In the genomic region with DNA sequence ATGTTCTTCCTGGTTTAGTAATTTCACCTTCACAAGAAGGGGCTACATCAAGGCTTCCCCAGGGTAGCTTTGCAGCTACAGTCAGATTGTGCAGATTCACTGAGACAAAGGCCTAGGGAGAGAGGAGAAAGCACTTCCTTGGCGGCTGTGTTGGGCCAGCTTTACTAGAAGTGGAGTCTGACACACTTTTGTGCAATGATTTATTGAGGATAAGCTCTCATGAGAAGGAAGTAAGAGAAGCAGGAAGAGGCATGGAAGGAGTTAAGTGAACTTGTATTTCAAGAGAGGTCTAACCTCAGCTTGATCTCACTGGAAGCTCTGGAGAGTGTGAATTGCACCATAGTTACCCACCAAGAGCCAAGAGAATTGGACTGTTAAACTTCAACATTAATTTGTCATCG, we compare ENCODE assay signal across 12 cellular contexts.
DNase-seq lines count a peak whose midpoint lies in the region; ATAC-seq and TF ChIP-seq lines count a peak whose summit lies in the region.
"Had no signal": no experiment of that assay in that cellular context is flagged by ENCODE, and none has a peak within 500 bp of the region (broad histone marks: within the 10 kb centered on the region; RNA-seq: fewer than 3 reads in every experiment).

No MANE protein-coding gene starts in this region.

- H3K27me3 ChIP-seq in aorta (ENCODE audit: control insufficient read depth in 1 of 2, insufficient read depth in 2 of 2, low read length in 1 of 2) (no peaks in the 10 kb centered on the region), osteoblast (ENCODE audit: insufficient read depth, low read length) (no peaks in the 10 kb centered on the region)

- peaks cover 0 to 5% of the 10 kb centered on the region in 2 donors for H3K36me3 ChIP-seq in aorta (ENCODE audit: control insufficient read depth in 1 of 2, insufficient read depth in 2 of 2, low read length in 1 of 2)
- peaks cover 32% of the 10 kb centered on the region for H3K36me3 ChIP-seq in osteoblast (ENCODE audit: insufficient read depth, low read length)

- H2AFZ ChIP-seq in osteoblast (ENCODE audit: low read length): no peak overlapping the region

- H3K4me1 Mint-ChIP-seq in stimulated activated naive CD8-positive, alpha-beta T cell treated with anti-CD3 and anti-CD28 coated beads, Interleukin-15, Interleukin-2, amounts not matched to agents 100 ng/mL and 50 ng/mL, for 24 hours (ENCODE audit: low read depth): peaks cover 100% of the 10 kb centered on the region
- peaks cover 81% of the 10 kb centered on the region for H3K4me1 Mint-ChIP-seq in activated T-helper 2 cell treated with anti-CD3 and anti-CD28 coated beads, Interferon-gamma antibody, Interleukin-2, Interleukin-4, amounts not matched to agents 10 μg/mL and 5 μg/mL and 100 μg/mL, durations not matched to agents 14 hours and 24 hours and 36 hours (ENCODE audit: low read depth)
- H3K4me1 Mint-ChIP-seq in naive B cell: peaks cover 61 to 88% (median 77%) of the 10 kb centered on the region in 3 donors

- H3K4me2 ChIP-seq in osteoblast (ENCODE audit: insufficient read depth, low read length): no peak overlapping the region

- H3K79me2 ChIP-seq in osteoblast (ENCODE audit: insufficient read depth, low read length): peaks cover 23% of the 10 kb centered on the region

- DNase-seq in stimulated activated naive CD8-positive, alpha-beta T cell treated with anti-CD3 and anti-CD28 coated beads, Interleukin-15, Interleukin-2, amounts not matched to agents 100 U/mL and 50 U/mL, for 24 hours: no peak
- no peak for DNase-seq in activated T-helper 2 cell treated with anti-CD3 and anti-CD28 coated beads, Interferon-gamma antibody, Interleukin-2, Interleukin-4, amounts not matched to agents 10 μg/mL and 5 μg/mL and 100 μg/mL, durations not matched to agents 14 hours and 24 hours and 36 hours (ENCODE audit: low spot score)
- no peak for DNase-seq in naive B cell
- no peak for DNase-seq in aorta
- DNase-seq in osteoblast (ENCODE audit: insufficient read length, low spot score, missing footprints): no peak
- DNase-seq in cerebellum (ENCODE audit: low spot score): no peak
- DNase-seq: GOT3, NCI-H1930, psoas muscle had no signal

- H3K4me3 Mint-ChIP-seq in stimulated activated naive CD8-positive, alpha-beta T cell treated with anti-CD3 and anti-CD28 coated beads, Interleukin-15, Interleukin-2, amounts not matched to agents 100 ng/mL and 50 ng/mL, for 24 hours: no peak overlapping the region
- no peak overlapping the region for H3K4me3 Mint-ChIP-seq in activated T-helper 2 cell treated with anti-CD3 and anti-CD28 coated beads, Interferon-gamma antibody, Interleukin-2, Interleukin-4, amounts not matched to agents 10 μg/mL and 5 μg/mL and 100 μg/mL, durations not matched to agents 14 hours and 24 hours and 36 hours (ENCODE audit: low read depth)
- H3K4me3 Mint-ChIP-seq in naive B cell: no peak overlapping the region

- H3K36me3 Mint-ChIP-seq in stimulated activated naive CD8-positive, alpha-beta T cell treated with anti-CD3 and anti-CD28 coated beads, Interleukin-15, Interleukin-2, amounts not matched to agents 100 ng/mL and 50 ng/mL, for 24 hours (ENCODE audit: low read depth): peaks cover 93% of the 10 kb centered on the region
- H3K36me3 Mint-ChIP-seq in activated T-helper 2 cell treated with anti-CD3 and anti-CD28 coated beads, Interferon-gamma antibody, Interleukin-2, Interleukin-4, amounts not matched to agents 10 μg/mL and 5 μg/mL and 100 μg/mL, durations not matched to agents 14 hours and 24 hours and 36 hours (ENCODE audit: low read depth): peaks cover 90% of the 10 kb centered on the region
- H3K36me3 Mint-ChIP-seq in naive B cell: peaks cover 59 to 60% of the 10 kb centered on the region in 2 donors

- peaks cover 12 to 24% of the 10 kb centered on the region in 2 donors for H3K4me1 ChIP-seq in aorta (ENCODE audit: control insufficient read depth in 1 of 2, insufficient read depth in 2 of 2, low read length in 2 of 2)
- H3K4me1 ChIP-seq in osteoblast (ENCODE audit: insufficient read depth, low read length): peaks cover 47% of the 10 kb centered on the region

- H4K20me1 ChIP-seq in osteoblast (ENCODE audit: insufficient read depth, low read length): no peaks in the 10 kb centered on the region

- intact Hi-C loops in activated T-helper 2 cell treated with anti-CD3 and anti-CD28 coated beads, Interferon-gamma antibody, Interleukin-2, Interleukin-4, amounts not matched to agents 10 μg/mL and 5 μg/mL and 100 μg/mL, durations not matched to agents 14 hours and 24 hours and 36 hours (cut with micrococcal nuclease): no loop called here
- intact Hi-C loops in aorta (cut with DNase I): no loop called here

- H3K27ac Mint-ChIP-seq in stimulated activated naive CD8-positive, alpha-beta T cell treated with anti-CD3 and anti-CD28 coated beads, Interleukin-15, Interleukin-2, amounts not matched to agents 100 ng/mL and 50 ng/mL, for 24 hours: peak overlapping the region; percentile 86
- peak overlapping the region; percentile 14 for H3K27ac Mint-ChIP-seq in activated T-helper 2 cell treated with anti-CD3 and anti-CD28 coated beads, Interferon-gamma antibody, Interleukin-2, Interleukin-4, amounts not matched to agents 10 μg/mL and 5 μg/mL and 100 μg/mL, durations not matched to agents 14 hours and 24 hours and 36 hours
- peak overlapping the region; percentile 15 to 94 (median 64) for H3K27ac Mint-ChIP-seq in naive B cell

- TF ChIP-seq CTCF in osteoblast (IDR thresholded peaks at IDR 0.05; ENCODE audit: extremely low read depth, low read depth, low read length): no peak

- H3K9me3 ChIP-seq in aorta (ENCODE audit: control insufficient read depth, low read length): no peaks in the 10 kb centered on the region
- no peaks in the 10 kb centered on the region for H3K9me3 ChIP-seq in osteoblast (ENCODE audit: low read depth, low read length)
- H3K9me3 ChIP-seq: psoas muscle had no signal

- no peaks in the 10 kb centered on the region for H3K27me3 Mint-ChIP-seq in stimulated activated naive CD8-positive, alpha-beta T cell treated with anti-CD3 and anti-CD28 coated beads, Interleukin-15, Interleukin-2, amounts not matched to agents 100 ng/mL and 50 ng/mL, for 24 hours
- no peaks in the 10 kb centered on the region for H3K27me3 Mint-ChIP-seq in activated T-helper 2 cell treated with anti-CD3 and anti-CD28 coated beads, Interferon-gamma antibody, Interleukin-2, Interleukin-4, amounts not matched to agents 10 μg/mL and 5 μg/mL and 100 μg/mL, durations not matched to agents 14 hours and 24 hours and 36 hours (ENCODE audit: low read depth)
- H3K27me3 Mint-ChIP-seq in naive B cell: no peaks in the 10 kb centered on the region

- 90 to 96% methylated on average over 2 of the region's 2 CpGs for WGBS in aorta, 2 donors

- no peak overlapping the region for H3K4me3 ChIP-seq in aorta (ENCODE audit: low read length in 2 of 2)
- H3K4me3 ChIP-seq in osteoblast (ENCODE audit: insufficient read depth, low read length): no peak overlapping the region
- H3K4me3 ChIP-seq: psoas muscle had no signal

- H3K9me3 Mint-ChIP-seq in stimulated activated naive CD8-positive, alpha-beta T cell treated with anti-CD3 and anti-CD28 coated beads, Interleukin-15, Interleukin-2, amounts not matched to agents 100 ng/mL and 50 ng/mL, for 24 hours: peaks cover 3% of the 10 kb centered on the region
- H3K9me3 Mint-ChIP-seq in activated T-helper 2 cell treated with anti-CD3 and anti-CD28 coated beads, Interferon-gamma antibody, Interleukin-2, Interleukin-4, amounts not matched to agents 10 μg/mL and 5 μg/mL and 100 μg/mL, durations not matched to agents 14 hours and 24 hours and 36 hours: no peaks in the 10 kb centered on the region
- no peaks in the 10 kb centered on the region for H3K9me3 Mint-ChIP-seq in naive B cell

- ATAC-seq in stimulated activated naive CD8-positive, alpha-beta T cell treated with anti-CD3 and anti-CD28 coated beads, Interleukin-15, Interleukin-2, amounts not matched to agents 100 U/mL and 50 U/mL, for 24 hours: no peak
- ATAC-seq in naive B cell (ENCODE audit: low read depth in 2 of 2) (no peak), aorta (ENCODE audit: low FRiP score) (no peak), GM19023 (IDR thresholded peaks at IDR 0.05; ENCODE audit: unreplicated experiment) (no peak)
- ATAC-seq: left lobe of liver had no signal

- H3K27ac ChIP-seq in aorta (ENCODE audit: low read depth in 1 of 2, low read length in 2 of 2) (peak overlapping the region; percentile 36 to 45), osteoblast (ENCODE audit: low read depth, low read length) (no peak overlapping the region)
- H3K27ac ChIP-seq: psoas muscle had no signal

Comparison
In these comparisons a context has a peak if more than half of its experiments do, and no peak if none do; other contexts are left out.
1. H3K27ac Mint-ChIP-seq: peak in every context shown above with its lines; median percentile 86 in stimulated activated naive CD8-positive, alpha-beta T cell treated with anti-CD3 and anti-CD28 coated beads, Interleukin-15, Interleukin-2, amounts not matched to agents 100 ng/mL and 50 ng/mL, for 24 hours; 64 in naive B cell; 14 in activated T-helper 2 cell treated with anti-CD3 and anti-CD28 coated beads, Interferon-gamma antibody, Interleukin-2, Interleukin-4, amounts not matched to agents 10 μg/mL and 5 μg/mL and 100 μg/mL, durations not matched to agents 14 hours and 24 hours and 36 hours.